Comparison of ENCODE assay signal across 20 cellular contexts in genomic region chr11:72602250-72602904, GRCh38.
DNase-seq lines count a peak whose midpoint lies in the region; TF ChIP-seq lines count a peak whose summit lies in the region.
"Had no signal": no experiment of that assay in that cellular context is flagged by ENCODE, and none has a peak within 500 bp of the region (broad histone marks: within the 10 kb centered on the region; RNA-seq: fewer than 3 reads in every experiment).

No MANE protein-coding gene starts in this region.

- H3K4me1 ChIP-seq in transverse colon, result peaks cover 0 to 17% (median 0%) of the 10 kb centered on the region in 4 donors
- H3K4me1 ChIP-seq: SJSA1 had no signal

- peak; percentile 20 to 25 for DNase-seq in SHP77 (lab: John Stamatoyannopoulos, UW)
- DNase-seq in SHP77 treated with DMSO at 0.1 percent for 48 hours (lab: John Stamatoyannopoulos, UW), result no peak
- DNase-seq in nephron progenitor cell, result no peak
- peak; percentile 47 for DNase-seq in transverse colon
- no peak for DNase-seq in WERI-Rb-1
- DNase-seq in activated T-cell treated with anti-CD3 and anti-CD28 coated beads, Interleukin-2, amount 50 U/mL, for 48 hours, result no peak
- no peak for DNase-seq in NCI-H2171 treated with DMSO at 0.1 percent for 48 hours (lab: John Stamatoyannopoulos, UW)
- DNase-seq: CD4-positive, alpha-beta memory T cell; DMS79; GOT3; NCI-H1092 treated with DMSO at 0.1 percent for 48 hours; NCI-H187; NCI-H446 treated with DMSO at 0.1 percent for 48 hours; NCI-H774; PC-3; SW 1271 had no signal

- H3K27me3 ChIP-seq in transverse colon (no peaks in the 10 kb centered on the region), WERI-Rb-1 (ENCODE audit: insufficient read depth, low read depth, severe bottlenecking) (no peaks in the 10 kb centered on the region)
- H3K27me3 ChIP-seq: BLaER1, SJSA1 had no signal

- no peak for TF ChIP-seq POLR2A in transverse colon (IDR thresholded peaks at IDR 0.05)

- in situ Hi-C loops in transverse colon (cut with MboI; ENCODE audit: low pct_ligation_motif_present in 1 of 4, low pct_unique_long_range_greater_than_20kb in 1 of 4, low sequenced_read_pairs in 3 of 4), result no loop called here

- no peak overlapping the region for H3K4me3 Mint-ChIP-seq in nephron progenitor cell
- H3K4me3 Mint-ChIP-seq: CD4-positive, alpha-beta memory T cell had no signal

- H3K9me3 ChIP-seq in transverse colon, result no peaks in the 10 kb centered on the region
- no peaks in the 10 kb centered on the region for H3K9me3 ChIP-seq in WERI-Rb-1 (ENCODE audit: severe bottlenecking)
- H3K9me3 ChIP-seq: BLaER1, SJSA1 had no signal

- H3K27ac Mint-ChIP-seq in nephron progenitor cell, result peak overlapping the region; percentile 27
- H3K27ac Mint-ChIP-seq: CD4-positive, alpha-beta memory T cell had no signal

- H3K4me1 Mint-ChIP-seq in nephron progenitor cell, result peaks cover 15% of the 10 kb centered on the region
- H3K4me1 Mint-ChIP-seq: CD4-positive, alpha-beta memory T cell had no signal

- H3K27ac ChIP-seq in angular gyrus (ENCODE audit: low read depth, low read length), result peak overlapping the region; percentile 63
- H3K27ac ChIP-seq in transverse colon, result peak overlapping the region in 1 of 4 donors; percentile 32
- H3K27ac ChIP-seq in WERI-Rb-1, result no peak overlapping the region
- H3K27ac ChIP-seq: BLaER1, RWPE1, SJSA1 had no signal

- intact Hi-C loops in transverse colon (cut with DNase I; ENCODE audit: low total_unique reads), result no loop called here

- no peaks in the 10 kb centered on the region for H3K9me3 Mint-ChIP-seq in nephron progenitor cell
- H3K9me3 Mint-ChIP-seq: CD4-positive, alpha-beta memory T cell had no signal

- WGBS in transverse colon (ENCODE audit: low coverage in 1 of 2), 2 donors, result 48 to 61% methylated on average over 4 to 11 of the region's 11 CpGs

- no peak for TF ChIP-seq CTCF in nephron progenitor cell (IDR thresholded peaks at IDR 0.05)
- no peak for TF ChIP-seq CTCF in transverse colon (IDR thresholded peaks at IDR 0.05)
- TF ChIP-seq CTCF in WERI-Rb-1 (IDR thresholded peaks at IDR 0.05; ENCODE audit: low read depth, low read length), result no peak

- H3K4me3 ChIP-seq in transverse colon (no peak overlapping the region), WERI-Rb-1 (ENCODE audit: low read depth, low read length) (no peak overlapping the region)
- H3K4me3 ChIP-seq: BLaER1, SJSA1 had no signal

- H3K36me3 Mint-ChIP-seq in nephron progenitor cell (ENCODE audit: low read depth), result no peaks in the 10 kb centered on the region
- H3K36me3 Mint-ChIP-seq: CD4-positive, alpha-beta memory T cell had no signal

- no peak for TF ChIP-seq EP300 in transverse colon (IDR thresholded peaks at IDR 0.05; ENCODE audit: low read depth)

- peaks cover 36% of the 10 kb centered on the region for H3K27me3 Mint-ChIP-seq in nephron progenitor cell (ENCODE audit: low read depth, poor library complexity)

- H3K36me3 ChIP-seq in transverse colon (no peaks in the 10 kb centered on the region), WERI-Rb-1 (no peaks in the 10 kb centered on the region)
- H3K36me3 ChIP-seq: BLaER1, SJSA1 had no signal

Comparison
In these comparisons a context has a peak if more than half of its experiments do, and no peak if none do; other contexts are left out.
1. DNase-seq: peak in SHP77 (2 of 2) and transverse colon (single experiment); none in SHP77 treated with DMSO at 0.1 percent for 48 hours (single experiment), nephron progenitor cell (single experiment), WERI-Rb-1 (single experiment), activated T-cell treated with anti-CD3 and anti-CD28 coated beads, Interleukin-2, amount 50 U/mL, for 48 hours (0 of 2) and NCI-H2171 treated with DMSO at 0.1 percent for 48 hours (single experiment).